ENCODE assay signal across 8 cellular contexts in the genomic region with DNA sequence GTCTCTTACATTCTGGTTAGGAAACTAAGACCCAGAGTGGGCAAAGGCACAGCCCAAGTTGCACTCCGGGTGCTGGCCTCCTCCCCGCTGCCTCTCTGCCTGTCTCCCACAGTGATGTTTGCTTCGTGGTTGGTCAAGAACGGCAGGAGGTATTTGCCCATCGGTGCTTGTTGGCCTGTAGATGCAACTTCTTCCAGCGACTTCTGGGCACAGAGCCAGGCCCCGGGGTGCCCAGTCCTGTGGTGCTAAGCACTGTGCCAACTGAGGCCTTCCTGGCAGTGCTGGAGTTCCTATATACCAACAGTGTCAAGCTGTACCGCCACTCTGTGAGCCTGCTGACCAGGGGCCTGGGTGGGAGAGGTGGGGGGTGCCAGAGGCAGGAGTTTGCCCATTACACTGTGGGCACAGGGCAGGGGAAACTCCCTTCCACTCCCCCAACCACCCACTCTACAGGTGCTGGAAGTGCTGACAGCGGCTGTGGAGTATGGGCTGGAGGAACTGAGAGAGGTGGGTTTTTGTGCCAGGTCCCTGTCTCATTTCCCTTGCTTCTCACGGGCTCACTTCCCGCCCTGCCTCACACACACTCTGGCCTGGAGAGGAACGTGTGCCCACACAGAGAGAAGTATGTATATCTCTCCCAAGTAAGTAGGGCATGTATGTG. TPM values are rescaled to one million over a fixed set of nuclear protein-coding genes. Genes with fewer than 3 reads are reported as not detected.
DNase-seq lines count a peak whose midpoint lies in the region; ATAC-seq and TF ChIP-seq lines count a peak whose summit lies in the region.

No MANE protein-coding gene starts in this region.

- DNase-seq in HT1080 (ENCODE audit: low read depth): peak; percentile 23
- DNase-seq in activated CD4-positive, alpha-beta memory T cell treated with anti-CD3 and anti-CD28 coated beads for 36 hours: peak; percentile 71
- DNase-seq in fibroblast of pulmonary artery (ENCODE audit: low read depth): no peak
- peak; percentile 45 for DNase-seq in putamen (ENCODE audit: low spot score)
- no peak for DNase-seq in NCI-H748 treated with DMSO at 0.1 percent for 48 hours (lab: John Stamatoyannopoulos, UW)
- DNase-seq in inferior parietal cortex (ENCODE audit: extremely low spot score): no peak

- intact Hi-C loops in activated CD4-positive, alpha-beta memory T cell treated with anti-CD3 and anti-CD28 coated beads for 36 hours (cut with micrococcal nuclease): loop anchor here (10.0 kb wide), 1 partner anchor 1445 kb away; a partner anchor contains a TSS

- H3K9me3 Mint-ChIP-seq in activated CD4-positive, alpha-beta memory T cell treated with anti-CD3 and anti-CD28 coated beads for 36 hours: no peaks in the 10 kb centered on the region

- H3K36me3 Mint-ChIP-seq in activated CD4-positive, alpha-beta memory T cell treated with anti-CD3 and anti-CD28 coated beads for 36 hours: peaks cover 60% of the 10 kb centered on the region

- peaks cover 78% of the 10 kb centered on the region for H3K4me1 Mint-ChIP-seq in activated CD4-positive, alpha-beta memory T cell treated with anti-CD3 and anti-CD28 coated beads for 36 hours (ENCODE audit: low read depth)

- peak overlapping the region; percentile 98 for H3K27ac Mint-ChIP-seq in activated CD4-positive, alpha-beta memory T cell treated with anti-CD3 and anti-CD28 coated beads for 36 hours

- H3K4me3 ChIP-seq in fibroblast of pulmonary artery (replicated peaks; ENCODE audit: low read depth, low read length): peak overlapping the region; percentile 67

- peak overlapping the region; percentile 73 for H3K4me3 Mint-ChIP-seq in activated CD4-positive, alpha-beta memory T cell treated with anti-CD3 and anti-CD28 coated beads for 36 hours

- no peaks in the 10 kb centered on the region for H3K27me3 Mint-ChIP-seq in activated CD4-positive, alpha-beta memory T cell treated with anti-CD3 and anti-CD28 coated beads for 36 hours

- TF ChIP-seq CTCF in fibroblast of pulmonary artery (IDR thresholded peaks at IDR 0.05; ENCODE audit: low read length, missing control alignments): no peak

- no peak for ATAC-seq in GM19324 (IDR thresholded peaks at IDR 0.05; ENCODE audit: low FRiP score, unreplicated experiment)
- no peak for ATAC-seq in GM19351 (IDR thresholded peaks at IDR 0.05; ENCODE audit: unreplicated experiment)

- POLR2A ChIA-PET in activated CD4-positive, alpha-beta memory T cell treated with anti-CD3 and anti-CD28 coated beads for 36 hours (lab: Charles Lee): interaction anchor here (0.9 to 15.8 kb wide), 15 partner anchors 10 to 529 kb away, joined by 3 to 404 read pairs (median 9); a partner anchor contains a TSS

- CTCF ChIA-PET in activated CD4-positive, alpha-beta memory T cell treated with anti-CD3 and anti-CD28 coated beads for 36 hours (lab: Charles Lee): interaction anchor here (0.8 to 3.5 kb wide), 12 partner anchors 9 to 202 kb away, joined by 3 to 53 read pairs (median 10); a partner anchor contains a TSS

RNA-seq across cellular contexts. Expression of a gene that starts 1.9 kb away (rescaled TPM):
- total RNA-seq in HT1080 (2014; rRNA removed; shearing (Covaris generic)): 2.9 and 3.6 TPM in 2 replicates
- 12.9 and 13.5 TPM in 2 replicates for polyA plus RNA-seq in HT1080 (2015; cell fraction: cytosol; rRNA removed)
- polyA plus RNA-seq in HT1080 (2015; cell fraction: nucleus; rRNA removed): 120 and 143 TPM in 2 replicates
- 10 to 100 TPM; 35.2 to 38.6 TPM for total RNA-seq in activated CD4-positive, alpha-beta memory T cell treated with anti-CD3 and anti-CD28 coated beads for 36 hours

RNA-seq across cellular contexts. Expression of a gene that starts 3.1 kb away (rescaled TPM):
- total RNA-seq in HT1080 (2014; rRNA removed; shearing (Covaris generic)): not detected in 2 replicates
- 0.51 and 1.1 TPM in 2 replicates for polyA plus RNA-seq in HT1080 (2015; cell fraction: cytosol; rRNA removed)
- 2.3 TPM in 1 of 2 replicates, not detected in the other for polyA plus RNA-seq in HT1080 (2015; cell fraction: nucleus; rRNA removed)
- under 1 TPM; 0.40 to 0.41 TPM for total RNA-seq in activated CD4-positive, alpha-beta memory T cell treated with anti-CD3 and anti-CD28 coated beads for 36 hours

RNA-seq across cellular contexts. Expression of a gene that starts 10.1 kb away (rescaled TPM):
- 26.7 and 28.3 TPM in 2 replicates for total RNA-seq in HT1080 (2014; rRNA removed; shearing (Covaris generic))
- 36.9 and 39.9 TPM in 2 replicates for polyA plus RNA-seq in HT1080 (2015; cell fraction: cytosol; rRNA removed)
- polyA plus RNA-seq in HT1080 (2015; cell fraction: nucleus; rRNA removed): 103 and 117 TPM in 2 replicates
- 10 to 100 TPM; 80.2 to 87.9 TPM for total RNA-seq in activated CD4-positive, alpha-beta memory T cell treated with anti-CD3 and anti-CD28 coated beads for 36 hours

RNA-seq across cellular contexts. Expression of a gene that starts 22.3 kb away (rescaled TPM):
- not detected in 2 replicates for total RNA-seq in HT1080 (2014; rRNA removed; shearing (Covaris generic))
- 0.20 TPM in 1 of 2 replicates, not detected in the other for polyA plus RNA-seq in HT1080 (2015; cell fraction: cytosol; rRNA removed)
- 0.16 and 0.20 TPM in 2 replicates for polyA plus RNA-seq in HT1080 (2015; cell fraction: nucleus; rRNA removed)
- total RNA-seq in activated CD4-positive, alpha-beta memory T cell treated with anti-CD3 and anti-CD28 coated beads for 36 hours: 1 to 10 TPM; 1.1 to 1.3 TPM

RNA-seq across cellular contexts. Expression of a gene that starts 32.8 kb away (rescaled TPM):
- total RNA-seq in HT1080 (2014; rRNA removed; shearing (Covaris generic)): not detected in 2 replicates
- 0.01 TPM in 1 of 2 replicates, not detected in the other for polyA plus RNA-seq in HT1080 (2015; cell fraction: cytosol; rRNA removed)
- 0.05 TPM in 1 of 2 replicates, not detected in the other for polyA plus RNA-seq in HT1080 (2015; cell fraction: nucleus; rRNA removed)
- total RNA-seq in activated CD4-positive, alpha-beta memory T cell treated with anti-CD3 and anti-CD28 coated beads for 36 hours: under 1 TPM; 0.61 to 0.62 TPM

Comparison
In these comparisons a context has a peak if more than half of its experiments do, and no peak if none do; other contexts are left out.
1. DNase-seq: peak in HT1080 (single experiment), activated CD4-positive, alpha-beta memory T cell treated with anti-CD3 and anti-CD28 coated beads for 36 hours (single experiment) and putamen (single experiment); none in fibroblast of pulmonary artery (single experiment), NCI-H748 treated with DMSO at 0.1 percent for 48 hours (single experiment) and inferior parietal cortex (single experiment).